3 cellular contexts compared by ENCODE assay signal in the genomic region with DNA sequence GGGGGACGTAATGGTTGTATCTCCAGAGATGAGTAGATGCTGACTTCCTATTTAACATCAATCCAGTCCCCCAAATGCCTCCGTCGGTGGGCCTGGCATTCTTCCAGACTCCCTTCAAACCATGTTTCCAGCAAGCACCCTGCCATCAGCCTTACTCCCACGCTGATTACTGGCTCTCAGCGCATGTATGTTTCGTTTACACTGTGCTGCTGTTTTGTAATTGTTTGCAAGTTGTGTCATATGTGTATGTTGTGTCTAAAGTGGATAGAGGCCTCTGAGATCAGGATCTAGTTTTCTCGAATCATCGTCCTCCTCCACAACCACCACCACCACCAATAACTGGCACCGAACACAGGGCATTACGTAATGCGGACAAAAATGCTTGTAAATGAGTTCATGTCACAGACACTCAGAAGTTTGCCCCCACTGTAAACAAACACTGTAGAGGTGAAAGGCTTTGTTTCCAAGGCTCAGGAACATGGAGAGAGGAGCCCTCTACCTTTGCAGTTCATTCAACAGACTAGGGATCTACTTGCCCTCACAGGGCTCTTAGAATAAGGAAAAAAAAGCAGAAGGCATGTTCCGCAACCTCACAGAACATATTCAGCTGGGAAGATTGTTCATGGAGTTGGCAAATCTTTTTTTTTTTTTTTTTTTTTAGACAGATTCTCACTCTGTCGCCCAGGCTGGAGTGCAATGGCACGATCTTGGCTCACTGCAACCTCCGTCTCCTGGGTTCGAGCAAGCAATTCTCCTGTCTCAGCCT.
TF ChIP-seq lines count a peak whose summit lies in the region.

No MANE protein-coding gene starts in this region.

TF ChIP-seq in A549, 52 proteins besides CTCF, POLR2A, EP300 and RAD21 (continues in another document):
- TF ChIP-seq TP53 (CRISPR knock-in tag; IDR thresholded peaks at IDR 0.05) (no peak), SMC3 (IDR thresholded peaks at IDR 0.05) (peak; percentile 42; the same call in 1 of the 3 replicates), HOXB5 (CRISPR knock-in tag; IDR thresholded peaks at IDR 0.05) (no peak), KDM1A (IDR thresholded peaks at IDR 0.05; ENCODE audit: low read depth) (no peak), RCOR1 (IDR thresholded peaks at IDR 0.05; ENCODE audit: low read depth, low read length) (no peak), NR3C1 (IDR thresholded peaks at IDR 0.05) (no peak), FOXS1 (CRISPR knock-in tag; IDR thresholded peaks at IDR 0.05) (no peak), POLR2AphosphoS2 (conservative IDR thresholded peaks at IDR 0.05; ENCODE audit: low read length) (no peak), RFX5 (IDR thresholded peaks at IDR 0.05) (peak; percentile 13; the same call in 1 of the 2 replicates), JUNB (IDR thresholded peaks at IDR 0.05) (peak; percentile 93), JUN (IDR thresholded peaks at IDR 0.05) (peak; percentile 81 to 97; a peak in 4 of 5 replicates), EHF (CRISPR knock-in tag; IDR thresholded peaks at IDR 0.05) (no peak), MAZ (IDR thresholded peaks at IDR 0.05; ENCODE audit: borderline replicate concordance, low read depth, low read length) (no peak)
- TF ChIP-seq, protein P1, sequence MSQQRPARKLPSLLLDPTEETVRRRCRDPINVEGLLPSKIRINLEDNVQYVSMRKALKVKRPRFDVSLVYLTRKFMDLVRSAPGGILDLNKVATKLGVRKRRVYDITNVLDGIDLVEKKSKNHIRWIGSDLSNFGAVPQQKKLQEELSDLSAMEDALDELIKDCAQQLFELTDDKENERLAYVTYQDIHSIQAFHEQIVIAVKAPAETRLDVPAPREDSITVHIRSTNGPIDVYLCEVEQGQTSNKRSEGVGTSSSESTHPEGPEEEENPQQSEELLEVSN (IDR thresholded peaks at IDR 0.05; ENCODE audit: borderline replicate concordance, low read depth), result no peak; the same call in 1 of the 2 replicates
- TF ChIP-seq, protein P2, sequence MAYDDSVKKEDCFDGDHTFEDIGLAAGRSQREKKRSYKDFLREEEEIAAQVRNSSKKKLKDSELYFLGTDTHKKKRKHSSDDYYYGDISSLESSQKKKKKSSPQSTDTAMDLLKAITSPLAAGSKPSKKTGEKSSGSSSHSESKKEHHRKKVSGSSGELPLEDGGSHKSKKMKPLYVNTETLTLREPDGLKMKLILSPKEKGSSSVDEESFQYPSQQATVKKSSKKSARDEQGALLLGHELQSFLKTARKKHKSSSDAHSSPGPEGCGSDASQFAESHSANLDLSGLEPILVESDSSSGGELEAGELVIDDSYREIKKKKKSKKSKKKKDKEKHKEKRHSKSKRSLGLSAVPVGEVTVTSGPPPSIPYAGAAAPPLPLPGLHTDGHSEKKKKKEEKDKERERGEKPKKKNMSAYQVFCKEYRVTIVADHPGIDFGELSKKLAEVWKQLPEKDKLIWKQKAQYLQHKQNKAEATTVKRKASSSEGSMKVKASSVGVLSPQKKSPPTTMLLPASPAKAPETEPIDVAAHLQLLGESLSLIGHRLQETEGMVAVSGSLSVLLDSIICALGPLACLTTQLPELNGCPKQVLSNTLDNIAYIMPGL (CRISPR knock-in tag; IDR thresholded peaks at IDR 0.05; ENCODE audit: borderline replicate concordance), result no peak
- TF ChIP-seq, protein P3, sequence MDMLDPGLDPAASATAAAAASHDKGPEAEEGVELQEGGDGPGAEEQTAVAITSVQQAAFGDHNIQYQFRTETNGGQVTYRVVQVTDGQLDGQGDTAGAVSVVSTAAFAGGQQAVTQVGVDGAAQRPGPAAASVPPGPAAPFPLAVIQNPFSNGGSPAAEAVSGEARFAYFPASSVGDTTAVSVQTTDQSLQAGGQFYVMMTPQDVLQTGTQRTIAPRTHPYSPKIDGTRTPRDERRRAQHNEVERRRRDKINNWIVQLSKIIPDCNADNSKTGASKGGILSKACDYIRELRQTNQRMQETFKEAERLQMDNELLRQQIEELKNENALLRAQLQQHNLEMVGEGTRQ (IDR thresholded peaks at IDR 0.05), result no peak
- TF ChIP-seq, protein P4, sequence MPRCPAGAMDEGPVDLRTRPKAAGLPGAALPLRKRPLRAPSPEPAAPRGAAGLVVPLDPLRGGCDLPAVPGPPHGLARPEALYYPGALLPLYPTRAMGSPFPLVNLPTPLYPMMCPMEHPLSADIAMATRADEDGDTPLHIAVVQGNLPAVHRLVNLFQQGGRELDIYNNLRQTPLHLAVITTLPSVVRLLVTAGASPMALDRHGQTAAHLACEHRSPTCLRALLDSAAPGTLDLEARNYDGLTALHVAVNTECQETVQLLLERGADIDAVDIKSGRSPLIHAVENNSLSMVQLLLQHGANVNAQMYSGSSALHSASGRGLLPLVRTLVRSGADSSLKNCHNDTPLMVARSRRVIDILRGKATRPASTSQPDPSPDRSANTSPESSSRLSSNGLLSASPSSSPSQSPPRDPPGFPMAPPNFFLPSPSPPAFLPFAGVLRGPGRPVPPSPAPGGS (IDR thresholded peaks at IDR 0.05), result peak; percentile 69; the same call in 2 of the 3 replicates
- TF ChIP-seq, protein P5, sequence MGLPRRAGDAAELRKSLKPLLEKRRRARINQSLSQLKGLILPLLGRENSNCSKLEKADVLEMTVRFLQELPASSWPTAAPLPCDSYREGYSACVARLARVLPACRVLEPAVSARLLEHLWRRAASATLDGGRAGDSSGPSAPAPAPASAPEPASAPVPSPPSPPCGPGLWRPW (IDR thresholded peaks at IDR 0.05), result peak; percentile 74

TF ChIP-seq in WTC11, 78 proteins besides CTCF, POLR2A, EP300 and RAD21:
- TF ChIP-seq GABPB1 (CRISPR knock-in tag; IDR thresholded peaks at IDR 0.05) (peak; percentile 60; the same call in 1 of the 2 replicates), NFE2L1 (CRISPR knock-in tag; IDR thresholded peaks at IDR 0.05) (no peak)

TF ChIP-seq in HepG2, 621 proteins besides CTCF, POLR2A, EP300 and RAD21 (continues in another document):
- TF ChIP-seq, protein P6, sequence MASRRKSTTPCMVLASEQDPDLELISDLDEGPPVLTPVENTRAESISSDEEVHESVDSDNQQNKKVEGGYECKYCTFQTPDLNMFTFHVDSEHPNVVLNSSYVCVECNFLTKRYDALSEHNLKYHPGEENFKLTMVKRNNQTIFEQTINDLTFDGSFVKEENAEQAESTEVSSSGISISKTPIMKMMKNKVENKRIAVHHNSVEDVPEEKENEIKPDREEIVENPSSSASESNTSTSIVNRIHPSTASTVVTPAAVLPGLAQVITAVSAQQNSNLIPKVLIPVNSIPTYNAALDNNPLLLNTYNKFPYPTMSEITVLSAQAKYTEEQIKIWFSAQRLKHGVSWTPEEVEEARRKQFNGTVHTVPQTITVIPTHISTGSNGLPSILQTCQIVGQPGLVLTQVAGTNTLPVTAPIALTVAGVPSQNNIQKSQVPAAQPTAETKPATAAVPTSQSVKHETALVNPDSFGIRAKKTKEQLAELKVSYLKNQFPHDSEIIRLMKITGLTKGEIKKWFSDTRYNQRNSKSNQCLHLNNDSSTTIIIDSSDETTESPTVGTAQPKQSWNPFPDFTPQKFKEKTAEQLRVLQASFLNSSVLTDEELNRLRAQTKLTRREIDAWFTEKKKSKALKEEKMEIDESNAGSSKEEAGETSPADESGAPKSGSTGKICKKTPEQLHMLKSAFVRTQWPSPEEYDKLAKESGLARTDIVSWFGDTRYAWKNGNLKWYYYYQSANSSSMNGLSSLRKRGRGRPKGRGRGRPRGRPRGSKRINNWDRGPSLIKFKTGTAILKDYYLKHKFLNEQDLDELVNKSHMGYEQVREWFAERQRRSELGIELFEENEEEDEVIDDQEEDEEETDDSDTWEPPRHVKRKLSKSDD (CRISPR knock-in tag; IDR thresholded peaks at IDR 0.05; ENCODE audit: low read depth), result 0 out of 2 replicates have a peak, but pooled peaks have one; percentile 37
- TF ChIP-seq SOX13 (IDR thresholded peaks at IDR 0.05), result no peak
- TF ChIP-seq SOX13 (CRISPR knock-in tag; conservative IDR thresholded peaks at IDR 0.05 in 1 of 2, IDR thresholded peaks at IDR 0.05 in 1 of 2), result peak in 1 of 2 experiments; percentile 68; a peak in 2 of 4 replicates
- TF ChIP-seq, protein P7, sequence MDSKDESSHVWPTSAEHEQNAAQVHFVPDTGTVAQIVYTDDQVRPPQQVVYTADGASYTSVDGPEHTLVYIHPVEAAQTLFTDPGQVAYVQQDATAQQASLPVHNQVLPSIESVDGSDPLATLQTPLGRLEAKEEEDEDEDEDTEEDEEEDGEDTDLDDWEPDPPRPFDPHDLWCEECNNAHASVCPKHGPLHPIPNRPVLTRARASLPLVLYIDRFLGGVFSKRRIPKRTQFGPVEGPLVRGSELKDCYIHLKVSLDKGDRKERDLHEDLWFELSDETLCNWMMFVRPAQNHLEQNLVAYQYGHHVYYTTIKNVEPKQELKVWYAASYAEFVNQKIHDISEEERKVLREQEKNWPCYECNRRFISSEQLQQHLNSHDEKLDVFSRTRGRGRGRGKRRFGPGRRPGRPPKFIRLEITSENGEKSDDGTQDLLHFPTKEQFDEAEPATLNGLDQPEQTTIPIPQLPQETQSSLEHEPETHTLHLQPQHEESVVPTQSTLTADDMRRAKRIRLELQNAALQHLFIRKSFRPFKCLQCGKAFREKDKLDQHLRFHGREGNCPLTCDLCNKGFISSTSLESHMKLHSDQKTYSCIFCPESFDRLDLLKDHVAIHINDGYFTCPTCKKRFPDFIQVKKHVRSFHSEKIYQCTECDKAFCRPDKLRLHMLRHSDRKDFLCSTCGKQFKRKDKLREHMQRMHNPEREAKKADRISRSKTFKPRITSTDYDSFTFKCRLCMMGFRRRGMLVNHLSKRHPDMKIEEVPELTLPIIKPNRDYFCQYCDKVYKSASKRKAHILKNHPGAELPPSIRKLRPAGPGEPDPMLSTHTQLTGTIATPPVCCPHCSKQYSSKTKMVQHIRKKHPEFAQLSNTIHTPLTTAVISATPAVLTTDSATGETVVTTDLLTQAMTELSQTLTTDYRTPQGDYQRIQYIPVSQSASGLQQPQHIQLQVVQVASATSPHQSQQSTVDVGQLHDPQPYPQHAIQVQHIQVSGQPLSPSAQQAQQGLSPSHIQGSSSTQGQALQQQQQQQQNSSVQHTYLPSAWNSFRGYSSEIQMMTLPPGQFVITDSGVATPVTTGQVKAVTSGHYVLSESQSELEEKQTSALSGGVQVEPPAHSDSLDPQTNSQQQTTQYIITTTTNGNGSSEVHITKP (CRISPR knock-in tag; IDR thresholded peaks at IDR 0.05; ENCODE audit: low read depth), result no peak
- no peak for TF ChIP-seq HHEX (CRISPR knock-in tag; IDR thresholded peaks at IDR 0.05)
- TF ChIP-seq, protein P8, sequence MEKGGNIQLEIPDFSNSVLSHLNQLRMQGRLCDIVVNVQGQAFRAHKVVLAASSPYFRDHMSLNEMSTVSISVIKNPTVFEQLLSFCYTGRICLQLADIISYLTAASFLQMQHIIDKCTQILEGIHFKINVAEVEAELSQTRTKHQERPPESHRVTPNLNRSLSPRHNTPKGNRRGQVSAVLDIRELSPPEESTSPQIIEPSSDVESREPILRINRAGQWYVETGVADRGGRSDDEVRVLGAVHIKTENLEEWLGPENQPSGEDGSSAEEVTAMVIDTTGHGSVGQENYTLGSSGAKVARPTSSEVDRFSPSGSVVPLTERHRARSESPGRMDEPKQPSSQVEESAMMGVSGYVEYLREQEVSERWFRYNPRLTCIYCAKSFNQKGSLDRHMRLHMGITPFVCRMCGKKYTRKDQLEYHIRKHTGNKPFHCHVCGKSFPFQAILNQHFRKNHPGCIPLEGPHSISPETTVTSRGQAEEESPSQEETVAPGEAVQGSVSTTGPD (CRISPR knock-in tag; IDR thresholded peaks at IDR 0.05), result no peak
- TF ChIP-seq, protein P9, sequence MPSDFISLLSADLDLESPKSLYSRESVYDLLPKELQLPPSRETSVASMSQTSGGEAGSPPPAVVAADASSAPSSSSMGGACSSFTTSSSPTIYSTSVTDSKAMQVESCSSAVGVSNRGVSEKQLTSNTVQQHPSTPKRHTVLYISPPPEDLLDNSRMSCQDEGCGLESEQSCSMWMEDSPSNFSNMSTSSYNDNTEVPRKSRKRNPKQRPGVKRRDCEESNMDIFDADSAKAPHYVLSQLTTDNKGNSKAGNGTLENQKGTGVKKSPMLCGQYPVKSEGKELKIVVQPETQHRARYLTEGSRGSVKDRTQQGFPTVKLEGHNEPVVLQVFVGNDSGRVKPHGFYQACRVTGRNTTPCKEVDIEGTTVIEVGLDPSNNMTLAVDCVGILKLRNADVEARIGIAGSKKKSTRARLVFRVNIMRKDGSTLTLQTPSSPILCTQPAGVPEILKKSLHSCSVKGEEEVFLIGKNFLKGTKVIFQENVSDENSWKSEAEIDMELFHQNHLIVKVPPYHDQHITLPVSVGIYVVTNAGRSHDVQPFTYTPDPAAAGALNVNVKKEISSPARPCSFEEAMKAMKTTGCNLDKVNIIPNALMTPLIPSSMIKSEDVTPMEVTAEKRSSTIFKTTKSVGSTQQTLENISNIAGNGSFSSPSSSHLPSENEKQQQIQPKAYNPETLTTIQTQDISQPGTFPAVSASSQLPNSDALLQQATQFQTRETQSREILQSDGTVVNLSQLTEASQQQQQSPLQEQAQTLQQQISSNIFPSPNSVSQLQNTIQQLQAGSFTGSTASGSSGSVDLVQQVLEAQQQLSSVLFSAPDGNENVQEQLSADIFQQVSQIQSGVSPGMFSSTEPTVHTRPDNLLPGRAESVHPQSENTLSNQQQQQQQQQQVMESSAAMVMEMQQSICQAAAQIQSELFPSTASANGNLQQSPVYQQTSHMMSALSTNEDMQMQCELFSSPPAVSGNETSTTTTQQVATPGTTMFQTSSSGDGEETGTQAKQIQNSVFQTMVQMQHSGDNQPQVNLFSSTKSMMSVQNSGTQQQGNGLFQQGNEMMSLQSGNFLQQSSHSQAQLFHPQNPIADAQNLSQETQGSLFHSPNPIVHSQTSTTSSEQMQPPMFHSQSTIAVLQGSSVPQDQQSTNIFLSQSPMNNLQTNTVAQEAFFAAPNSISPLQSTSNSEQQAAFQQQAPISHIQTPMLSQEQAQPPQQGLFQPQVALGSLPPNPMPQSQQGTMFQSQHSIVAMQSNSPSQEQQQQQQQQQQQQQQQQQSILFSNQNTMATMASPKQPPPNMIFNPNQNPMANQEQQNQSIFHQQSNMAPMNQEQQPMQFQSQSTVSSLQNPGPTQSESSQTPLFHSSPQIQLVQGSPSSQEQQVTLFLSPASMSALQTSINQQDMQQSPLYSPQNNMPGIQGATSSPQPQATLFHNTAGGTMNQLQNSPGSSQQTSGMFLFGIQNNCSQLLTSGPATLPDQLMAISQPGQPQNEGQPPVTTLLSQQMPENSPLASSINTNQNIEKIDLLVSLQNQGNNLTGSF (CRISPR knock-in tag; IDR thresholded peaks at IDR 0.05), result no peak
- no peak for TF ChIP-seq NFE2L1 (CRISPR knock-in tag; IDR thresholded peaks at IDR 0.05; ENCODE audit: borderline replicate concordance)
- TF ChIP-seq, protein P10, sequence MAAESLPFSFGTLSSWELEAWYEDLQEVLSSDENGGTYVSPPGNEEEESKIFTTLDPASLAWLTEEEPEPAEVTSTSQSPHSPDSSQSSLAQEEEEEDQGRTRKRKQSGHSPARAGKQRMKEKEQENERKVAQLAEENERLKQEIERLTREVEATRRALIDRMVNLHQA (CRISPR knock-in tag; IDR thresholded peaks at IDR 0.05), result no peak
- TF ChIP-seq GLI4 (CRISPR knock-in tag; IDR thresholded peaks at IDR 0.05; ENCODE audit: borderline replicate concordance), result no peak
- peak; percentile 42; the same call in 1 of the 2 replicates for TF ChIP-seq ZNF292 (CRISPR knock-in tag; IDR thresholded peaks at IDR 0.05; ENCODE audit: borderline replicate concordance, low read depth)
- TF ChIP-seq, protein P11, sequence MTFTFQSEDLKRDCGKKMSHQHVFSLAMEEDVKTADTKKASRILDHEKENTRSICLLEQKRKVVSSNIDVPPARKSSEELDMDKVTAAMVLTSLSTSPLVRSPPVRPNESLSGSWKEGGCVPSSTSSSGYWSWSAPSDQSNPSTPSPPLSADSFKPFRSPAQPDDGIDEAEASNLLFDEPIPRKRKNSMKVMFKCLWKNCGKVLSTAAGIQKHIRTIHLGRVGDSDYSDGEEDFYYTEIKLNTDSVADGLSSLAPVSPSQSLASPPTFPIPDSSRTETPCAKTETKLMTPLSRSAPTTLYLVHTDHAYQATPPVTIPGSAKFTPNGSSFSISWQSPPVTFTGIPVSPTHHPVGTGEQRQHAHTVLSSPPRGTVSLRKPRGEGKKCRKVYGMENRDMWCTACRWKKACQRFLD (CRISPR knock-in tag; IDR thresholded peaks at IDR 0.05; ENCODE audit: borderline replicate concordance), result no peak
